In the genomic region with DNA sequence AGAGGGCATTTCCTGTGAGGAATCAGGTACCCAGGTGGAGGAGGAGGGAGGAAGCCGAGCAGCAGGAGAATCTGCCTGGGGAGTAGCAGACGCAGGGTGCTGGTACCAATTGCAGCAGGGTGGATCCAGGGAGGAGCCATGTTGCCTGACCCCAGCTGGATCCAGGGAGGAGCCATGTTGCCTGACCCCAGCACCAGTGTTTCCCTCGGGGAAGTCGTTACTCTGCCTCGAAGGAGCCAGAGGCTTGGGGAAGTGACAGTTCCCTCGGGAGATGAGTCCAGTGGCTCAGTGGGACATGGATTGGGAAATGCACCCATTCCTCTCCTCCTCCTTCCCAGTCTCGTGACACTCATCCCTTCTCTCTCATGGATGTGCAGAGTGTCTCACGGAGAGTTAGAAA, we compare ENCODE assay signal across 25 cellular contexts. TPM values are rescaled to one million over a fixed set of nuclear protein-coding genes. Genes with fewer than 3 reads are reported as not detected.
"Had no signal": no experiment of that assay in that cellular context is flagged by ENCODE, and none has a peak within 500 bp of the region (broad histone marks: within the 10 kb centered on the region; RNA-seq: fewer than 3 reads in every experiment).

No MANE protein-coding gene starts in this region.

- H3K9me3 ChIP-seq: MG63 had no signal

- H3K9ac ChIP-seq: KMS-11 had no signal

- H3K27ac Mint-ChIP-seq: activated naive CD4-positive, alpha-beta T cell treated with anti-CD3 and anti-CD28 coated beads, Interleukin-2, amount 10 ng/mL, durations not matched to agents 7 days and 5 days; activated naive CD8-positive, alpha-beta T cell treated with anti-CD3 and anti-CD28 coated beads for 36 hours; T-helper 1 cell treated with Interleukin-12 subunit alpha and Interleukin-12 subunit beta and Interleukin-4 antibody, amounts not matched to agents 30 μg/mL and 1 μg/mL, for 36 hours had no signal

- H3K36me3 Mint-ChIP-seq: activated naive CD8-positive, alpha-beta T cell treated with anti-CD3 and anti-CD28 coated beads for 36 hours had no signal

- H3K36me3 ChIP-seq: brain microvascular endothelial cell, cardiac muscle cell, MG63 had no signal

- H3K4me2 ChIP-seq: KMS-11 had no signal

- DNase-seq: activated CD4-positive, alpha-beta T cell treated with anti-CD3 and anti-CD28 coated beads, Interleukin-2, amount 50 U/mL, for 1 hour; activated CD4-positive, CD25-positive, alpha-beta regulatory T cell; activated CD8-positive, alpha-beta memory T cell treated with anti-CD3 and anti-CD28 coated beads, Interleukin-2, amount 50 U/mL, for 4 hours; activated gamma-delta T cell; activated naive CD4-positive, alpha-beta T cell treated with anti-CD3 and anti-CD28 coated beads, Interleukin-2, amount 10 ng/mL, durations not matched to agents 7 days and 5 days; activated naive CD8-positive, alpha-beta T cell treated with anti-CD3 and anti-CD28 coated beads for 36 hours; activated T-cell treated with anti-CD3 and anti-CD28 coated beads, Interleukin-2, amount 50 U/mL, for 1 hour; brain microvascular endothelial cell; cerebellar nuclear complex; MG63; MV-4-11; NCI-H1105; NCI-H1436; NCI-H1694 treated with DMSO at 0.1 percent for 48 hours; NCI-H2029 treated with DMSO at 0.1 percent for 48 hours; NCI-H345; NCI-H510A treated with DMSO at 0.1 percent for 48 hours; NCI-H69; PC-3; SHP77 treated with DMSO at 0.1 percent for 48 hours had no signal

- H3K9me3 Mint-ChIP-seq: activated naive CD4-positive, alpha-beta T cell treated with anti-CD3 and anti-CD28 coated beads, Interleukin-2, amount 10 ng/mL, durations not matched to agents 7 days and 5 days; activated naive CD8-positive, alpha-beta T cell treated with anti-CD3 and anti-CD28 coated beads for 36 hours; T-helper 1 cell treated with Interleukin-12 subunit alpha and Interleukin-12 subunit beta and Interleukin-4 antibody, amounts not matched to agents 30 μg/mL and 1 μg/mL, for 36 hours had no signal

- H3K4me3 ChIP-seq: cardiac muscle cell, MG63 had no signal

- ATAC-seq: PC-3 had no signal

- H3K4me3 Mint-ChIP-seq: activated naive CD4-positive, alpha-beta T cell treated with anti-CD3 and anti-CD28 coated beads, Interleukin-2, amount 10 ng/mL, durations not matched to agents 7 days and 5 days; activated naive CD8-positive, alpha-beta T cell treated with anti-CD3 and anti-CD28 coated beads for 36 hours; T-helper 1 cell treated with Interleukin-12 subunit alpha and Interleukin-12 subunit beta and Interleukin-4 antibody, amounts not matched to agents 30 μg/mL and 1 μg/mL, for 36 hours had no signal

- H3K27me3 ChIP-seq: brain microvascular endothelial cell, cardiac muscle cell had no signal

RNA-seq across cellular contexts. Expression of gene LAIR2, which starts 31.5 kb away (rescaled TPM):
- total RNA-seq: cardiac muscle cell, PC-3, SK-MEL-5 had no signal

RNA-seq across cellular contexts. Expression of gene LILRA2, which starts 39.4 kb away (rescaled TPM):
- total RNA-seq: activated CD8-positive, alpha-beta memory T cell treated with anti-CD3 and anti-CD28 coated beads for 36 hours; activated naive CD8-positive, alpha-beta T cell treated with anti-CD3 and anti-CD28 coated beads for 36 hours; cardiac muscle cell; PC-3; SK-MEL-5 had no signal

RNA-seq across cellular contexts. Expression of gene LILRA1, which starts 59.3 kb away (rescaled TPM):
- total RNA-seq: activated CD8-positive, alpha-beta memory T cell treated with anti-CD3 and anti-CD28 coated beads for 36 hours; activated naive CD8-positive, alpha-beta T cell treated with anti-CD3 and anti-CD28 coated beads for 36 hours; cardiac muscle cell; PC-3; SK-MEL-5 had no signal
